In the genomic region with DNA sequence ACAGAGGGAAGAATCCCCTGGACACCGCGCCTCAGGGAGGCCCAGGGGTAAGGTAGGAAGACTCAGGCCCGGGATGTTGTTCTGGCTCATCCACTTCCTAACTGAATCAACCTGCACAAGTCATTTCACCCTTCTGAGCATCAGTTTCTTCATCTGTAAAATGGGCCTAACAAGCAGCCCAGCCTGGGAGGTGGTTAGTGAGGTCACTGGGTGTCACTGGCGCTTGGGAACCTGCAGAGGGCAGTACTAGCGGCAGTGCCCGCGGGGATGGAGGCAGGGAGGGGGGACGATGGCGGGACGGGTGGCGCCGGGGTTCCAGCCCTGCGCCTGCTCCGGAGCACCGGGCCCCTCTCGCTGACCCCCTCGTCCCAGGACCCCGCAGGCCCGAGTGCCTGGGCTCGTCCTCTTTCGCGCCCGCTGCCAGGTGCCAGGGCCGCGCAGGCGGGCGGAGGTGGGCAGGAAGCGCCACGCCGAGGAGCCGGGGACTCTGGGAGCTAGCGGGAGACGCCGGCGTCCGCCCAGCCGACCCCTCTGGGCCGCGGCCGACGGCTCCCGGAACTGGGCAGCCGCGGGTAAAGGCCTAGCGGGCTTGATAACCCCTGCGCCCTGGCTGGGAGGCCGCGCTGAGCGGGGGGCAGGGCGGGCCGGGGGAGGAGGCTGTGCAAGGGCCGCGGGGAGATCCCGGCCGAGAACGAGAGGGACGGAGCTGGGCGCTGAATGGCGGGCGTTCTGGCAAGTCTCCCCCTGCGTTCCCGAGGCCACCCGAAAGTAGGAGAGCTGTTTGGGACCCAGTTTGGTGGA, we compare ENCODE assay signal across 1 cellular context.
TF ChIP-seq lines count a peak whose summit lies in the region.

A gene with protein sequence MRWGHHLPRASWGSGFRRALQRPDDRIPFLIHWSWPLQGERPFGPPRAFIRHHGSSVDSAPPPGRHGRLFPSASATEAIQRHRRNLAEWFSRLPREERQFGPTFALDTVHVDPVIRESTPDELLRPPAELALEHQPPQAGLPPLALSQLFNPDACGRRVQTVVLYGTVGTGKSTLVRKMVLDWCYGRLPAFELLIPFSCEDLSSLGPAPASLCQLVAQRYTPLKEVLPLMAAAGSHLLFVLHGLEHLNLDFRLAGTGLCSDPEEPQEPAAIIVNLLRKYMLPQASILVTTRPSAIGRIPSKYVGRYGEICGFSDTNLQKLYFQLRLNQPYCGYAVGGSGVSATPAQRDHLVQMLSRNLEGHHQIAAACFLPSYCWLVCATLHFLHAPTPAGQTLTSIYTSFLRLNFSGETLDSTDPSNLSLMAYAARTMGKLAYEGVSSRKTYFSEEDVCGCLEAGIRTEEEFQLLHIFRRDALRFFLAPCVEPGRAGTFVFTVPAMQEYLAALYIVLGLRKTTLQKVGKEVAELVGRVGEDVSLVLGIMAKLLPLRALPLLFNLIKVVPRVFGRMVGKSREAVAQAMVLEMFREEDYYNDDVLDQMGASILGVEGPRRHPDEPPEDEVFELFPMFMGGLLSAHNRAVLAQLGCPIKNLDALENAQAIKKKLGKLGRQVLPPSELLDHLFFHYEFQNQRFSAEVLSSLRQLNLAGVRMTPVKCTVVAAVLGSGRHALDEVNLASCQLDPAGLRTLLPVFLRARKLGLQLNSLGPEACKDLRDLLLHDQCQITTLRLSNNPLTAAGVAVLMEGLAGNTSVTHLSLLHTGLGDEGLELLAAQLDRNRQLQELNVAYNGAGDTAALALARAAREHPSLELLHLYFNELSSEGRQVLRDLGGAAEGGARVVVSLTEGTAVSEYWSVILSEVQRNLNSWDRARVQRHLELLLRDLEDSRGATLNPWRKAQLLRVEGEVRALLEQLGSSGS (plus strand): TSS at position 255 of the 801 bp plus-strand sequence. CDS start 2,679 bp downstream, outside the sequence.

TF ChIP-seq in GM12878, 131 proteins besides CTCF, POLR2A, EP300 and RAD21 (continued from another document and continues in another):
- TF ChIP-seq, protein P1, sequence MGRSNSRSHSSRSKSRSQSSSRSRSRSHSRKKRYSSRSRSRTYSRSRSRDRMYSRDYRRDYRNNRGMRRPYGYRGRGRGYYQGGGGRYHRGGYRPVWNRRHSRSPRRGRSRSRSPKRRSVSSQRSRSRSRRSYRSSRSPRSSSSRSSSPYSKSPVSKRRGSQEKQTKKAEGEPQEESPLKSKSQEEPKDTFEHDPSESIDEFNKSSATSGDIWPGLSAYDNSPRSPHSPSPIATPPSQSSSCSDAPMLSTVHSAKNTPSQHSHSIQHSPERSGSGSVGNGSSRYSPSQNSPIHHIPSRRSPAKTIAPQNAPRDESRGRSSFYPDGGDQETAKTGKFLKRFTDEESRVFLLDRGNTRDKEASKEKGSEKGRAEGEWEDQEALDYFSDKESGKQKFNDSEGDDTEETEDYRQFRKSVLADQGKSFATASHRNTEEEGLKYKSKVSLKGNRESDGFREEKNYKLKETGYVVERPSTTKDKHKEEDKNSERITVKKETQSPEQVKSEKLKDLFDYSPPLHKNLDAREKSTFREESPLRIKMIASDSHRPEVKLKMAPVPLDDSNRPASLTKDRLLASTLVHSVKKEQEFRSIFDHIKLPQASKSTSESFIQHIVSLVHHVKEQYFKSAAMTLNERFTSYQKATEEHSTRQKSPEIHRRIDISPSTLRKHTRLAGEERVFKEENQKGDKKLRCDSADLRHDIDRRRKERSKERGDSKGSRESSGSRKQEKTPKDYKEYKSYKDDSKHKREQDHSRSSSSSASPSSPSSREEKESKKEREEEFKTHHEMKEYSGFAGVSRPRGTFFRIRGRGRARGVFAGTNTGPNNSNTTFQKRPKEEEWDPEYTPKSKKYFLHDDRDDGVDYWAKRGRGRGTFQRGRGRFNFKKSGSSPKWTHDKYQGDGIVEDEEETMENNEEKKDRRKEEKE (IDR thresholded peaks at IDR 0.05) = no peak
- no peak for TF ChIP-seq RBBP5 (conservative IDR thresholded peaks at IDR 0.05)
- TF ChIP-seq PAX8 (IDR thresholded peaks at IDR 0.05) = no peak
- TF ChIP-seq EED (IDR thresholded peaks at IDR 0.05; ENCODE audit: low read depth) = peak; percentile 36; the same call in 1 of the 2 replicates
- TF ChIP-seq ZNF622 (IDR thresholded peaks at IDR 0.05) = no peak
- no peak for TF ChIP-seq GABPA (IDR thresholded peaks at IDR 0.05; ENCODE audit: low read depth)
- TF ChIP-seq BHLHE40 (IDR thresholded peaks at IDR 0.05; ENCODE audit: borderline replicate concordance in 1 of 2, low read depth in 2 of 2, low read length in 1 of 2) = peak; percentile 35 to 57; a peak in 3 of 4 replicates
- peak; percentile 84 for TF ChIP-seq RUNX3 (IDR thresholded peaks at IDR 0.05; ENCODE audit: low read length)
- TF ChIP-seq SMARCA5 (IDR thresholded peaks at IDR 0.05) = peak; percentile 100
- no peak for TF ChIP-seq MYC (IDR thresholded peaks at IDR 0.05; ENCODE audit: insufficient read depth, insufficient read length, insufficient replicate concordance, low read length, severe bottlenecking)
- TF ChIP-seq KAT2A (conservative IDR thresholded peaks at IDR 0.05; ENCODE audit: control insufficient read depth, low read depth, low read length) = no peak
- TF ChIP-seq SRF (IDR thresholded peaks at IDR 0.05; ENCODE audit: low read depth in 2 of 2, low read length in 2 of 2) = no peak
- peak; percentile 24; the same call in 1 of the 2 replicates for TF ChIP-seq MEF2A (IDR thresholded peaks at IDR 0.05; ENCODE audit: insufficient read depth, low read depth, low read length)
- peak; percentile 99 for TF ChIP-seq ZNF217 (IDR thresholded peaks at IDR 0.05)
- TF ChIP-seq EZH2 (IDR thresholded peaks at IDR 0.05; ENCODE audit: borderline replicate concordance, control insufficient read depth, low read depth, low read length) = no peak
- TF ChIP-seq, protein P2, sequence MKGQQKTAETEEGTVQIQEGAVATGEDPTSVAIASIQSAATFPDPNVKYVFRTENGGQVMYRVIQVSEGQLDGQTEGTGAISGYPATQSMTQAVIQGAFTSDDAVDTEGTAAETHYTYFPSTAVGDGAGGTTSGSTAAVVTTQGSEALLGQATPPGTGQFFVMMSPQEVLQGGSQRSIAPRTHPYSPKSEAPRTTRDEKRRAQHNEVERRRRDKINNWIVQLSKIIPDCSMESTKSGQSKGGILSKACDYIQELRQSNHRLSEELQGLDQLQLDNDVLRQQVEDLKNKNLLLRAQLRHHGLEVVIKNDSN (IDR thresholded peaks at IDR 0.05; ENCODE audit: borderline replicate concordance, extremely low read length, insufficient read depth, low read depth, low read length) = no peak
- TF ChIP-seq ASH2L (IDR thresholded peaks at IDR 0.05; ENCODE audit: borderline replicate concordance, low read depth) = no peak
- TF ChIP-seq, protein P3, sequence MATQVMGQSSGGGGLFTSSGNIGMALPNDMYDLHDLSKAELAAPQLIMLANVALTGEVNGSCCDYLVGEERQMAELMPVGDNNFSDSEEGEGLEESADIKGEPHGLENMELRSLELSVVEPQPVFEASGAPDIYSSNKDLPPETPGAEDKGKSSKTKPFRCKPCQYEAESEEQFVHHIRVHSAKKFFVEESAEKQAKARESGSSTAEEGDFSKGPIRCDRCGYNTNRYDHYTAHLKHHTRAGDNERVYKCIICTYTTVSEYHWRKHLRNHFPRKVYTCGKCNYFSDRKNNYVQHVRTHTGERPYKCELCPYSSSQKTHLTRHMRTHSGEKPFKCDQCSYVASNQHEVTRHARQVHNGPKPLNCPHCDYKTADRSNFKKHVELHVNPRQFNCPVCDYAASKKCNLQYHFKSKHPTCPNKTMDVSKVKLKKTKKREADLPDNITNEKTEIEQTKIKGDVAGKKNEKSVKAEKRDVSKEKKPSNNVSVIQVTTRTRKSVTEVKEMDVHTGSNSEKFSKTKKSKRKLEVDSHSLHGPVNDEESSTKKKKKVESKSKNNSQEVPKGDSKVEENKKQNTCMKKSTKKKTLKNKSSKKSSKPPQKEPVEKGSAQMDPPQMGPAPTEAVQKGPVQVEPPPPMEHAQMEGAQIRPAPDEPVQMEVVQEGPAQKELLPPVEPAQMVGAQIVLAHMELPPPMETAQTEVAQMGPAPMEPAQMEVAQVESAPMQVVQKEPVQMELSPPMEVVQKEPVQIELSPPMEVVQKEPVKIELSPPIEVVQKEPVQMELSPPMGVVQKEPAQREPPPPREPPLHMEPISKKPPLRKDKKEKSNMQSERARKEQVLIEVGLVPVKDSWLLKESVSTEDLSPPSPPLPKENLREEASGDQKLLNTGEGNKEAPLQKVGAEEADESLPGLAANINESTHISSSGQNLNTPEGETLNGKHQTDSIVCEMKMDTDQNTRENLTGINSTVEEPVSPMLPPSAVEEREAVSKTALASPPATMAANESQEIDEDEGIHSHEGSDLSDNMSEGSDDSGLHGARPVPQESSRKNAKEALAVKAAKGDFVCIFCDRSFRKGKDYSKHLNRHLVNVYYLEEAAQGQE (IDR thresholded peaks at IDR 0.05; ENCODE audit: low read depth, low read length) = no peak
- TF ChIP-seq RELA (IDR thresholded peaks at IDR 0.05; ENCODE audit: borderline replicate concordance, partially characterized antibody) = peak; percentile 18
- TF ChIP-seq BCL11A (IDR thresholded peaks at IDR 0.05; ENCODE audit: low read depth, low read length) = no peak
- TF ChIP-seq, protein P4, sequence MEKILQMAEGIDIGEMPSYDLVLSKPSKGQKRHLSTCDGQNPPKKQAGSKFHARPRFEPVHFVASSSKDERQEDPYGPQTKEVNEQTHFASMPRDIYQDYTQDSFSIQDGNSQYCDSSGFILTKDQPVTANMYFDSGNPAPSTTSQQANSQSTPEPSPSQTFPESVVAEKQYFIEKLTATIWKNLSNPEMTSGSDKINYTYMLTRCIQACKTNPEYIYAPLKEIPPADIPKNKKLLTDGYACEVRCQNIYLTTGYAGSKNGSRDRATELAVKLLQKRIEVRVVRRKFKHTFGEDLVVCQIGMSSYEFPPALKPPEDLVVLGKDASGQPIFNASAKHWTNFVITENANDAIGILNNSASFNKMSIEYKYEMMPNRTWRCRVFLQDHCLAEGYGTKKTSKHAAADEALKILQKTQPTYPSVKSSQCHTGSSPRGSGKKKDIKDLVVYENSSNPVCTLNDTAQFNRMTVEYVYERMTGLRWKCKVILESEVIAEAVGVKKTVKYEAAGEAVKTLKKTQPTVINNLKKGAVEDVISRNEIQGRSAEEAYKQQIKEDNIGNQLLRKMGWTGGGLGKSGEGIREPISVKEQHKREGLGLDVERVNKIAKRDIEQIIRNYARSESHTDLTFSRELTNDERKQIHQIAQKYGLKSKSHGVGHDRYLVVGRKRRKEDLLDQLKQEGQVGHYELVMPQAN (conservative IDR thresholded peaks at IDR 0.05) = peak; percentile 71
- no peak for TF ChIP-seq SMAD5 (IDR thresholded peaks at IDR 0.05; ENCODE audit: low read depth)
- no peak for TF ChIP-seq NFXL1 (IDR thresholded peaks at IDR 0.05; ENCODE audit: borderline replicate concordance)
- TF ChIP-seq, protein P5, sequence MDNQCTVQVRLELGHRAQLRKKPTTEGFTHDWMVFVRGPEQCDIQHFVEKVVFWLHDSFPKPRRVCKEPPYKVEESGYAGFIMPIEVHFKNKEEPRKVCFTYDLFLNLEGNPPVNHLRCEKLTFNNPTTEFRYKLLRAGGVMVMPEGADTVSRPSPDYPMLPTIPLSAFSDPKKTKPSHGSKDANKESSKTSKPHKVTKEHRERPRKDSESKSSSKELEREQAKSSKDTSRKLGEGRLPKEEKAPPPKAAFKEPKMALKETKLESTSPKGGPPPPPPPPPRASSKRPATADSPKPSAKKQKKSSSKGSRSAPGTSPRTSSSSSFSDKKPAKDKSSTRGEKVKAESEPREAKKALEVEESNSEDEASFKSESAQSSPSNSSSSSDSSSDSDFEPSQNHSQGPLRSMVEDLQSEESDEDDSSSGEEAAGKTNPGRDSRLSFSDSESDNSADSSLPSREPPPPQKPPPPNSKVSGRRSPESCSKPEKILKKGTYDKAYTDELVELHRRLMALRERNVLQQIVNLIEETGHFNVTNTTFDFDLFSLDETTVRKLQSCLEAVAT (IDR thresholded peaks at IDR 0.05) = peak; percentile 44; the same call in 1 of the 2 replicates
- TF ChIP-seq TAF1 (IDR thresholded peaks at IDR 0.05; ENCODE audit: borderline replicate concordance, low read depth, low read length) = peak; percentile 64; the same call in 1 of the 2 replicates
- TF ChIP-seq SPI1 (IDR thresholded peaks at IDR 0.05; ENCODE audit: borderline replicate concordance, insufficient read depth, low read depth, low read length) = no peak
- no peak for TF ChIP-seq CBX5 (IDR thresholded peaks at IDR 0.05; ENCODE audit: low read depth)
- TF ChIP-seq, protein P6, sequence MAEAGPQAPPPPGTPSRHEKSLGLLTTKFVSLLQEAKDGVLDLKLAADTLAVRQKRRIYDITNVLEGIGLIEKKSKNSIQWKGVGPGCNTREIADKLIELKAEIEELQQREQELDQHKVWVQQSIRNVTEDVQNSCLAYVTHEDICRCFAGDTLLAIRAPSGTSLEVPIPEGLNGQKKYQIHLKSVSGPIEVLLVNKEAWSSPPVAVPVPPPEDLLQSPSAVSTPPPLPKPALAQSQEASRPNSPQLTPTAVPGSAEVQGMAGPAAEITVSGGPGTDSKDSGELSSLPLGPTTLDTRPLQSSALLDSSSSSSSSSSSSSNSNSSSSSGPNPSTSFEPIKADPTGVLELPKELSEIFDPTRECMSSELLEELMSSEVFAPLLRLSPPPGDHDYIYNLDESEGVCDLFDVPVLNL (IDR thresholded peaks at IDR 0.05; ENCODE audit: low read depth, low read length) = no peak
- TF ChIP-seq HDGF (IDR thresholded peaks at IDR 0.05) = no peak
- TF ChIP-seq MXI1 (IDR thresholded peaks at IDR 0.05; ENCODE audit: low read depth, low read length) = no peak
- TF ChIP-seq DPF2 (IDR thresholded peaks at IDR 0.05) = peak; percentile 75; the same call in 1 of the 2 replicates
- no peak for TF ChIP-seq BRCA1 (IDR thresholded peaks at IDR 0.05; ENCODE audit: low read depth, low read length)
- peak; percentile 85 for TF ChIP-seq ATF7 (IDR thresholded peaks at IDR 0.05; ENCODE audit: low read depth)
- peak; percentile 36; the same call in 1 of the 2 replicates for TF ChIP-seq CHD2 (IDR thresholded peaks at IDR 0.05; ENCODE audit: borderline replicate concordance, low read depth, low read length)
- TF ChIP-seq PAX5 (IDR thresholded peaks at IDR 0.05; ENCODE audit: borderline replicate concordance, low read depth, low read length) = no peak
- TF ChIP-seq CHD4 (IDR thresholded peaks at IDR 0.05) = no peak
- TF ChIP-seq NRF1 (conservative IDR thresholded peaks at IDR 0.05; ENCODE audit: low read depth, low read length) = no peak
- TF ChIP-seq TCF7 (IDR thresholded peaks at IDR 0.05; ENCODE audit: borderline replicate concordance) = no peak
- no peak for TF ChIP-seq STAT1 (conservative IDR thresholded peaks at IDR 0.05)
- peak; percentile 80; the same call in 1 of the 2 replicates for TF ChIP-seq ZNF207 (IDR thresholded peaks at IDR 0.05; ENCODE audit: borderline replicate concordance)
- TF ChIP-seq FOXM1 (IDR thresholded peaks at IDR 0.05; ENCODE audit: low read depth, low read length) = no peak
- peak; percentile 16 for TF ChIP-seq MEF2B (IDR thresholded peaks at IDR 0.05; ENCODE audit: partially characterized antibody, poor library complexity, severe bottlenecking)
- no peak for TF ChIP-seq HDAC2 (IDR thresholded peaks at IDR 0.05)
